ENCODE assay signal across 20 cellular contexts in the genomic region with DNA sequence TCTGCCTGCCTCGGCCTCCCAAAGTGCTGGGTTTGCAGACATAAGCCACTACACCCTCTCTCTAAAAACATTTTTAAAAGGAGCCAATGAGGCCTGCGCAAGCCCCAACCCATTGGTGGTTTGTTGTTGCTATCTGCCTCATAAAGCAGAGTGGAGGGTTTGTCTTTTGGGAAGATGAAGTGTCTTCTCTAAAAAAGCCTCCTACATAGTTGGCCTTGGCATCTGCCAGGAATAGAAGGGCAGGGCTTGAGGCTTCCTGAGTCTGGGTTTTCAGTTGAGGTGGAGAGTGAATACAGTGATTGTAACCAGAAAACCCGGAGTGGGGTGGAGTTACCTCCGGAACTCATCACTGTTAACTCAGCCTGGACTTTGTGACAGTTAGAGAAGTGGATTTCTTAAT.
"Had no signal": no experiment of that assay in that cellular context is flagged by ENCODE, and none has a peak within 500 bp of the region (broad histone marks: within the 10 kb centered on the region; RNA-seq: fewer than 3 reads in every experiment).

No MANE protein-coding gene starts in this region.

- DNase-seq: activated CD4-positive, alpha-beta memory T cell treated with anti-CD3 and anti-CD28 coated beads, Interleukin-2, amount 10 ng/mL, durations not matched to agents 7 days and 5 days; activated CD4-positive, alpha-beta T cell treated with anti-CD3 and anti-CD28 coated beads for 36 hours; activated CD4-positive, alpha-beta T cell treated with anti-CD3 and anti-CD28 coated beads, Interleukin-2, amount 50 U/mL, for 1 hour; activated gamma-delta T cell treated with Interleukin-2 at 50 U/mL for 16 hours; activated naive CD4-positive, alpha-beta T cell treated with anti-CD3 and anti-CD28 coated beads, Interleukin-2, amount 10 ng/mL, durations not matched to agents 7 days and 5 days; activated naive CD8-positive, alpha-beta T cell treated with anti-CD3 and anti-CD28 coated beads for 36 hours; activated T-cell treated with anti-CD3 and anti-CD28 coated beads for 4 hours; activated T-cell treated with anti-CD3 and anti-CD28 coated beads, Interleukin-2, amount 50 U/mL, for 72 hours; brain microvascular endothelial cell; Kasumi-1; NCI-H1105 treated with DMSO at 0.1 percent for 48 hours; NCI-H1436 treated with DMSO at 0.1 percent for 48 hours; NCI-H187; NCI-H2081; NCI-H510A treated with DMSO at 0.1 percent for 48 hours; NCI-H69; SIG-M5; T-helper 2 cell; WERI-Rb-1 had no signal

- ATAC-seq: activated CD4-positive, alpha-beta T cell treated with anti-CD3 and anti-CD28 coated beads for 36 hours; activated T-cell treated with anti-CD3 and anti-CD28 coated beads, Interleukin-2, amount 50 U/mL, for 72 hours had no signal

- H3K27ac ChIP-seq: brain microvascular endothelial cell, cardiac muscle cell, WERI-Rb-1 had no signal

- H3K36me3 ChIP-seq: brain microvascular endothelial cell, cardiac muscle cell had no signal

- H3K27me3 ChIP-seq: brain microvascular endothelial cell, cardiac muscle cell had no signal

- H3K4me3 ChIP-seq: cardiac muscle cell had no signal
